Comparison of ENCODE assay signal across 1 cellular context in the genomic region with DNA sequence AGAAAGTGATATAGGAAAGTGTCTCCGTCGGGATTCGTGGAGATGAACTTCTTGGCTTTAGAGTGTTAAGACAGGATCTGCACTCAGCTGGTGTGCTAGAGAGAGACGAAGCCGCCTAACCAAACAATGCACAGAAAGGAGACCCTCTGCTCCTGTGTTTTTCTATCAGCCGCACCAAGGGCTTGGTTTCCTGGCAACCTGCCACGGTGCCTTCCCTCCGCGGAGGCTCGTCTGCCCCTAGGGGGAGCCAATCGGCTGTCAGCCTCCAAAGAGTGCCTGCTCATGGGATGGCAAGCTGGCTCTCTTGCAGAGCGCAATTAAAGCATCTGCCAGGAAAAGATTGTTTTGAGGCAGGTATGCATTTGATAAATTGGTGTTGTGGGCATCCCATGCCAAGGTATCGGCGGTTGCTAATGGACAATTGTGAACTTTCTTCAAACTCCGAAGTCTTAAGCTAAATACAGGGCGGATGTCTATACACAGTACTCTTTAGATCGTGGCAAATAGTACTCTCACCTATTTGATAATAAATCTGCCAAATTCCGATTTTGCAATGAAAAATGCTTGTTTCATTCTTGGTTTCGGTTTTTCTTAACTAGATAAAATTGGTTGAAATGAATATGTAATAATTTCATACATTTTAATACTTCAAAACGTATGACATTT.
TF ChIP-seq lines count a peak whose summit lies in the region.

No MANE protein-coding gene starts in this region.

TF ChIP-seq in SK-N-SH treated with all-trans-retinoic acid at 6 μM for 48 hours, 23 proteins besides CTCF, POLR2A, EP300 and RAD21 (continued from another document):
- TF ChIP-seq TOX (CRISPR knock-in tag; IDR thresholded peaks at IDR 0.05; ENCODE audit: borderline replicate concordance) (no peak), ZFP3 (CRISPR knock-in tag; IDR thresholded peaks at IDR 0.05) (no peak), CSDC2 (CRISPR knock-in tag; IDR thresholded peaks at IDR 0.05) (no peak), CREB5 (CRISPR knock-in tag; IDR thresholded peaks at IDR 0.05; ENCODE audit: low read depth) (no peak), ISL1 (CRISPR knock-in tag; IDR thresholded peaks at IDR 0.05) (no peak), ZNF8 (CRISPR knock-in tag; IDR thresholded peaks at IDR 0.05) (no peak), ARNTL (CRISPR knock-in tag; IDR thresholded peaks at IDR 0.05; ENCODE audit: borderline replicate concordance, low read depth) (no peak), PPARA (CRISPR knock-in tag; IDR thresholded peaks at IDR 0.05; ENCODE audit: borderline replicate concordance) (no peak), OSR1 (CRISPR knock-in tag; IDR thresholded peaks at IDR 0.05) (no peak)
- TF ChIP-seq, protein P1, sequence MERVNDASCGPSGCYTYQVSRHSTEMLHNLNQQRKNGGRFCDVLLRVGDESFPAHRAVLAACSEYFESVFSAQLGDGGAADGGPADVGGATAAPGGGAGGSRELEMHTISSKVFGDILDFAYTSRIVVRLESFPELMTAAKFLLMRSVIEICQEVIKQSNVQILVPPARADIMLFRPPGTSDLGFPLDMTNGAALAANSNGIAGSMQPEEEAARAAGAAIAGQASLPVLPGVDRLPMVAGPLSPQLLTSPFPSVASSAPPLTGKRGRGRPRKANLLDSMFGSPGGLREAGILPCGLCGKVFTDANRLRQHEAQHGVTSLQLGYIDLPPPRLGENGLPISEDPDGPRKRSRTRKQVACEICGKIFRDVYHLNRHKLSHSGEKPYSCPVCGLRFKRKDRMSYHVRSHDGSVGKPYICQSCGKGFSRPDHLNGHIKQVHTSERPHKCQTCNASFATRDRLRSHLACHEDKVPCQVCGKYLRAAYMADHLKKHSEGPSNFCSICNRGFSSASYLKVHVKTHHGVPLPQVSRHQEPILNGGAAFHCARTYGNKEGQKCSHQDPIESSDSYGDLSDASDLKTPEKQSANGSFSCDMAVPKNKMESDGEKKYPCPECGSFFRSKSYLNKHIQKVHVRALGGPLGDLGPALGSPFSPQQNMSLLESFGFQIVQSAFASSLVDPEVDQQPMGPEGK (CRISPR knock-in tag; IDR thresholded peaks at IDR 0.05; ENCODE audit: borderline replicate concordance): no peak
